8 cellular contexts compared by ENCODE assay signal in the genomic region with DNA sequence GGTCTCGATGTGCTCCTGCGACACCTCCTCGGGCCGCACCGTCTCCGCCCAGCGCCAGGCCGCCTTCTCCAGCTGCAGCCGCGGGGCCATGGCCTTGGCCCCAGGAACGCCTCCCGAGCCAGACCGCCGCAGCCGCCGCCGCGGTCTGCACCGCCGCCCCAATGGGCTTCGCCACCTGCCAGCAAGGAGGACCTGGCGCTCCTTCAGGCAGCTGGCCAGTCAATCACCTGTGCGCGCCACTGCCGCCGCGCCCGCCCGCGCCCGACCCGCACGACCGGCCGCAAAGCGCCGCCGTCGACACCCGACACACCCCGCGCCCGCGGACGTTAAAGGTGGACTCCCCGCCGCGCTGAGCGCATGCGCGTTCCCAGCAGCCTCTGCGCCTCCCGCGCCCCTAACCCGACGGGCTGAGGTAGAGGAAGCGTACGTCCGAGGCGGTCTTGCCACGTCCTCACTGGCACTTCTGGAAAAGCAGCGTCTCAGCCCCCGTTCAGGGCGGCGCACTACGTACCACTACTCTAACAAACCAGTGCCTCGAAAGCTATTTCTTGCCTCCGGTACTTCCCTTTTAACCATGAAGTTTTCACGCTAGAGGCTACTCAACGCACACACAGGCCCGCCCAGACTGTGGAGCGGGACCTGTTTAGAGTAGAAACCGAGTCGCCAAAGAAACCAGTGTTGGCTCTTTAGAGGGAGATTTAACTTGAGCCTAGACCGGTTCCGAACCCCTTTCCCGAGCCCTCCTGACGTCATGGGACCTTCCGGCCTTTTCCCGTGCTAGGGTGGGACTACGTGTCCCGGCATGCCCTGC. TPM values are rescaled to one million over a fixed set of nuclear protein-coding genes. Genes with fewer than 3 reads are reported as not detected.
DNase-seq lines count a peak whose midpoint lies in the region; ATAC-seq and TF ChIP-seq lines count a peak whose summit lies in the region.

A gene with protein sequence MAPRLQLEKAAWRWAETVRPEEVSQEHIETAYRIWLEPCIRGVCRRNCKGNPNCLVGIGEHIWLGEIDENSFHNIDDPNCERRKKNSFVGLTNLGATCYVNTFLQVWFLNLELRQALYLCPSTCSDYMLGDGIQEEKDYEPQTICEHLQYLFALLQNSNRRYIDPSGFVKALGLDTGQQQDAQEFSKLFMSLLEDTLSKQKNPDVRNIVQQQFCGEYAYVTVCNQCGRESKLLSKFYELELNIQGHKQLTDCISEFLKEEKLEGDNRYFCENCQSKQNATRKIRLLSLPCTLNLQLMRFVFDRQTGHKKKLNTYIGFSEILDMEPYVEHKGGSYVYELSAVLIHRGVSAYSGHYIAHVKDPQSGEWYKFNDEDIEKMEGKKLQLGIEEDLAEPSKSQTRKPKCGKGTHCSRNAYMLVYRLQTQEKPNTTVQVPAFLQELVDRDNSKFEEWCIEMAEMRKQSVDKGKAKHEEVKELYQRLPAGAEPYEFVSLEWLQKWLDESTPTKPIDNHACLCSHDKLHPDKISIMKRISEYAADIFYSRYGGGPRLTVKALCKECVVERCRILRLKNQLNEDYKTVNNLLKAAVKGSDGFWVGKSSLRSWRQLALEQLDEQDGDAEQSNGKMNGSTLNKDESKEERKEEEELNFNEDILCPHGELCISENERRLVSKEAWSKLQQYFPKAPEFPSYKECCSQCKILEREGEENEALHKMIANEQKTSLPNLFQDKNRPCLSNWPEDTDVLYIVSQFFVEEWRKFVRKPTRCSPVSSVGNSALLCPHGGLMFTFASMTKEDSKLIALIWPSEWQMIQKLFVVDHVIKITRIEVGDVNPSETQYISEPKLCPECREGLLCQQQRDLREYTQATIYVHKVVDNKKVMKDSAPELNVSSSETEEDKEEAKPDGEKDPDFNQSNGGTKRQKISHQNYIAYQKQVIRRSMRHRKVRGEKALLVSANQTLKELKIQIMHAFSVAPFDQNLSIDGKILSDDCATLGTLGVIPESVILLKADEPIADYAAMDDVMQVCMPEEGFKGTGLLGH (minus strand): TSS at position 282 of the 811 bp plus-strand sequence. CDS start 192 bp downstream, at position 90.

- peak; percentile 55 for ATAC-seq in GM21619 (IDR thresholded peaks at IDR 0.05; ENCODE audit: unreplicated experiment)

- DNase-seq in DMS 273 treated with DMSO at 0.1 percent for 48 hours (lab: John Stamatoyannopoulos, UW) (peak; percentile 82), OCI-M2 (lab: John Stamatoyannopoulos, UW; ENCODE audit: unreplicated experiment) (peak; percentile 31), activated T-cell treated with anti-CD3 and anti-CD28 coated beads for 4 hours (peak; percentile 90), epithelial cell of esophagus (ENCODE audit: low read depth) (peak; percentile 96)
- peak; percentile 94 to 97 for DNase-seq in stimulated activated CD8-positive, alpha-beta memory T cell treated with anti-CD3 and anti-CD28 coated beads, Interleukin-2, amount 100 ng/mL, for 48 hours (ENCODE audit: low read depth in 2 of 2)

- H3K4me3 ChIP-seq in epithelial cell of esophagus (ENCODE audit: low read length), result peak within 1 kb of the TSS; percentile 96
- H3K4me3 ChIP-seq in mononuclear cell (ENCODE audit: low read length), result peak within 1 kb of the TSS; percentile 97

- no peak for TF ChIP-seq RAD21 in Ishikawa (IDR thresholded peaks at IDR 0.05; ENCODE audit: low read depth)

- TF ChIP-seq CTCF in epithelial cell of esophagus (IDR thresholded peaks at IDR 0.05; ENCODE audit: insufficient read depth, low read depth, low read length, missing control alignments), result no peak

- H3K4me1 ChIP-seq in mononuclear cell (ENCODE audit: insufficient read depth, low read length), result peaks cover 43% of the 10 kb centered on the region

- H3K9me3 ChIP-seq in mononuclear cell (ENCODE audit: low read depth, low read length), result no peaks in the 10 kb centered on the region

- peak; percentile 41; the same call in 1 of the 2 replicates for TF ChIP-seq EP300 in Ishikawa (IDR thresholded peaks at IDR 0.05; ENCODE audit: borderline replicate concordance)

- H3K27me3 ChIP-seq in mononuclear cell (ENCODE audit: insufficient read depth, low read length), result no peaks in the 10 kb centered on the region

TF ChIP-seq in Ishikawa, 13 proteins besides CTCF, POLR2A, EP300 and RAD21:
- TF ChIP-seq, protein P1, sequence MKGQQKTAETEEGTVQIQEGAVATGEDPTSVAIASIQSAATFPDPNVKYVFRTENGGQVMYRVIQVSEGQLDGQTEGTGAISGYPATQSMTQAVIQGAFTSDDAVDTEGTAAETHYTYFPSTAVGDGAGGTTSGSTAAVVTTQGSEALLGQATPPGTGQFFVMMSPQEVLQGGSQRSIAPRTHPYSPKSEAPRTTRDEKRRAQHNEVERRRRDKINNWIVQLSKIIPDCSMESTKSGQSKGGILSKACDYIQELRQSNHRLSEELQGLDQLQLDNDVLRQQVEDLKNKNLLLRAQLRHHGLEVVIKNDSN (IDR thresholded peaks at IDR 0.05), result peak; percentile 69
- TF ChIP-seq, protein P2, sequence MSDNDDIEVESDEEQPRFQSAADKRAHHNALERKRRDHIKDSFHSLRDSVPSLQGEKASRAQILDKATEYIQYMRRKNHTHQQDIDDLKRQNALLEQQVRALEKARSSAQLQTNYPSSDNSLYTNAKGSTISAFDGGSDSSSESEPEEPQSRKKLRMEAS (IDR thresholded peaks at IDR 0.05), result peak; percentile 67; the same call in 1 of the 2 replicates
- no peak; the same call in 1 of the 2 replicates for TF ChIP-seq EGR1 (IDR thresholded peaks at IDR 0.05)
- TF ChIP-seq TCF12 (IDR thresholded peaks at IDR 0.05; ENCODE audit: low read depth), result no peak; the same call in 1 of the 2 replicates
- TF ChIP-seq TAF1 (IDR thresholded peaks at IDR 0.05; ENCODE audit: low read depth), result peak; percentile 79
- TF ChIP-seq CREB1 (IDR thresholded peaks at IDR 0.05; ENCODE audit: low read depth), result peak; percentile 74
- TF ChIP-seq, protein P3, sequence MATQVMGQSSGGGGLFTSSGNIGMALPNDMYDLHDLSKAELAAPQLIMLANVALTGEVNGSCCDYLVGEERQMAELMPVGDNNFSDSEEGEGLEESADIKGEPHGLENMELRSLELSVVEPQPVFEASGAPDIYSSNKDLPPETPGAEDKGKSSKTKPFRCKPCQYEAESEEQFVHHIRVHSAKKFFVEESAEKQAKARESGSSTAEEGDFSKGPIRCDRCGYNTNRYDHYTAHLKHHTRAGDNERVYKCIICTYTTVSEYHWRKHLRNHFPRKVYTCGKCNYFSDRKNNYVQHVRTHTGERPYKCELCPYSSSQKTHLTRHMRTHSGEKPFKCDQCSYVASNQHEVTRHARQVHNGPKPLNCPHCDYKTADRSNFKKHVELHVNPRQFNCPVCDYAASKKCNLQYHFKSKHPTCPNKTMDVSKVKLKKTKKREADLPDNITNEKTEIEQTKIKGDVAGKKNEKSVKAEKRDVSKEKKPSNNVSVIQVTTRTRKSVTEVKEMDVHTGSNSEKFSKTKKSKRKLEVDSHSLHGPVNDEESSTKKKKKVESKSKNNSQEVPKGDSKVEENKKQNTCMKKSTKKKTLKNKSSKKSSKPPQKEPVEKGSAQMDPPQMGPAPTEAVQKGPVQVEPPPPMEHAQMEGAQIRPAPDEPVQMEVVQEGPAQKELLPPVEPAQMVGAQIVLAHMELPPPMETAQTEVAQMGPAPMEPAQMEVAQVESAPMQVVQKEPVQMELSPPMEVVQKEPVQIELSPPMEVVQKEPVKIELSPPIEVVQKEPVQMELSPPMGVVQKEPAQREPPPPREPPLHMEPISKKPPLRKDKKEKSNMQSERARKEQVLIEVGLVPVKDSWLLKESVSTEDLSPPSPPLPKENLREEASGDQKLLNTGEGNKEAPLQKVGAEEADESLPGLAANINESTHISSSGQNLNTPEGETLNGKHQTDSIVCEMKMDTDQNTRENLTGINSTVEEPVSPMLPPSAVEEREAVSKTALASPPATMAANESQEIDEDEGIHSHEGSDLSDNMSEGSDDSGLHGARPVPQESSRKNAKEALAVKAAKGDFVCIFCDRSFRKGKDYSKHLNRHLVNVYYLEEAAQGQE (IDR thresholded peaks at IDR 0.05; ENCODE audit: low read depth), result no peak
- TF ChIP-seq CEBPB (IDR thresholded peaks at IDR 0.05), result no peak
- no peak; the same call in none of the 2 replicates for TF ChIP-seq YY1 (IDR thresholded peaks at IDR 0.05; ENCODE audit: low read depth)

RNA-seq across cellular contexts. Expression of the gene that starts here (rescaled TPM):
- 63.9 TPM for total RNA-seq in mononuclear cell

Comparison
In these comparisons a context has a peak if more than half of its experiments do, and no peak if none do; other contexts are left out.
1. Peak in every context shown above with its lines: DNase-seq, ATAC-seq and H3K4me3 ChIP-seq.
2. DNase-seq: peak in every context shown above with its lines; median percentile 96 in epithelial cell of esophagus; 96 in stimulated activated CD8-positive, alpha-beta memory T cell treated with anti-CD3 and anti-CD28 coated beads, Interleukin-2, amount 100 ng/mL, for 48 hours; 90 in activated T-cell treated with anti-CD3 and anti-CD28 coated beads for 4 hours; 82 in DMS 273 treated with DMSO at 0.1 percent for 48 hours; 31 in OCI-M2.